29 cellular contexts compared by ENCODE assay signal in the genomic region with DNA sequence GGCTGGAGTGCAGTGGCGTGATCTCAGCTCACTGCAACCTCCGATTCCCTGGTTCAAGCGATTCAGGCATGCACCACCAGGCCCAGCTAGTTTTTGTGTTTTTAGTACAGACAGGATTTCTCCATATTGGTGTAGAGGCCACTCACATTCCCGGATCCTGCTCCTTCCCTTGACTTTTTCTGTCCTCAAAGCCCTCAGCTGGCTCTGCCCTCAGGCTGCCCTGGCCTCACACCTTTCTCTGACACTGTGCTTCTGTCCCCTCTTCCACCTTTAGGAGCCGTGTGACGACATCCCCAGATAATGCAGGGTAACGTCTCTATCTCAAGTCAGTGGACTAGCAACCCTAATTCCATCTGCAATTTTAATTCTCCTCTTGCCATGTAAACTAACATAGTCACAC.
"Had no signal": no experiment of that assay in that cellular context is flagged by ENCODE, and none has a peak within 500 bp of the region (broad histone marks: within the 10 kb centered on the region; RNA-seq: fewer than 3 reads in every experiment).

No MANE protein-coding gene starts in this region.

- DNase-seq: activated CD4-positive, alpha-beta memory T cell treated with anti-CD3 and anti-CD28 coated beads for 36 hours; activated CD4-positive, alpha-beta T cell treated with anti-CD3 and anti-CD28 coated beads for 36 hours; activated CD4-positive, alpha-beta T cell treated with anti-CD3 and anti-CD28 coated beads, Interleukin-2, amount 10 ng/mL, durations not matched to agents 24 days and 14 days; activated CD4-positive, CD25-positive, alpha-beta regulatory T cell; activated CD4-positive, CD25-positive, alpha-beta regulatory T cell treated with anti-CD3 and anti-CD28 coated beads, Interleukin-2, amount 50 U/mL, for 72 hours; activated CD8-positive, alpha-beta memory T cell treated with anti-CD3 and anti-CD28 coated beads, Interleukin-2, amount 10 ng/mL, durations not matched to agents 7 days and 5 days; activated CD8-positive, alpha-beta memory T cell treated with anti-CD3 and anti-CD28 coated beads, Interleukin-2, amount 50 U/mL, for 4 hours; activated CD8-positive, alpha-beta T cell treated with anti-CD3 and anti-CD28 coated beads, Interleukin-2, amount 10 ng/mL, durations not matched to agents 7 days and 5 days; activated effector memory CD4-positive, alpha-beta T cell treated with anti-CD3 and anti-CD28 coated beads, Interleukin-2, amount 50 U/mL, for 16 hours; activated naive CD4-positive, alpha-beta T cell treated with anti-CD3 and anti-CD28 coated beads for 36 hours; activated naive CD8-positive, alpha-beta T cell treated with anti-CD3 and anti-CD28 coated beads for 36 hours; activated naive CD8-positive, alpha-beta T cell treated with anti-CD3 and anti-CD28 coated beads, Interleukin-2, amount 50 U/mL, for 24 hours; activated T-cell treated with anti-CD3 and anti-CD28 coated beads, Interleukin-2, amount 50 U/mL, for 1 hour; activated T-cell treated with anti-CD3 and anti-CD28 coated beads, Interleukin-2, amount 50 U/mL, for 48 hours; amygdala; caudate nucleus; cortex of kidney; dermis blood vessel endothelial cell; effector CD4-positive, alpha-beta T cell; effector memory CD8-positive, alpha-beta T cell; esophagus squamous epithelium; foreskin melanocyte; T-helper 2 cell had no signal

- H3K27ac ChIP-seq: adrenal gland, esophagus squamous epithelium, gastroesophageal sphincter had no signal

- H3K27me3 ChIP-seq: adrenal gland, body of pancreas, esophagus squamous epithelium, gastroesophageal sphincter had no signal

- H3K4me3 Mint-ChIP-seq: activated CD4-positive, alpha-beta memory T cell treated with anti-CD3 and anti-CD28 coated beads for 36 hours; activated CD4-positive, alpha-beta T cell treated with anti-CD3 and anti-CD28 coated beads for 36 hours; activated CD4-positive, alpha-beta T cell treated with anti-CD3 and anti-CD28 coated beads, Interleukin-2, amount 10 ng/mL, durations not matched to agents 24 days and 14 days; activated CD8-positive, alpha-beta memory T cell treated with anti-CD3 and anti-CD28 coated beads, Interleukin-2, amount 10 ng/mL, durations not matched to agents 7 days and 5 days; activated CD8-positive, alpha-beta T cell treated with anti-CD3 and anti-CD28 coated beads, Interleukin-2, amount 10 ng/mL, durations not matched to agents 7 days and 5 days; activated naive CD4-positive, alpha-beta T cell treated with anti-CD3 and anti-CD28 coated beads for 36 hours; activated naive CD4-positive, alpha-beta T cell treated with anti-CD3 and anti-CD28 coated beads, Interleukin-2, amount 50 U/mL, for 24 hours; activated naive CD8-positive, alpha-beta T cell treated with anti-CD3 and anti-CD28 coated beads for 36 hours; activated naive CD8-positive, alpha-beta T cell treated with anti-CD3 and anti-CD28 coated beads, Interleukin-2, amount 50 U/mL, for 24 hours; activated T-helper 1 cell treated with anti-CD3 and anti-CD28 coated beads, Interleukin-12 subunit alpha, Interleukin-12 subunit beta, Interleukin-2, Interleukin-4 antibody, amounts not matched to agents 30 ng/mL and 10 ng/mL and 1 ng/mL, durations not matched to agents 14 hours and 24 hours and 36 hours; effector memory CD8-positive, alpha-beta T cell had no signal

- H3K9me3 ChIP-seq: adrenal gland, body of pancreas, esophagus squamous epithelium, gastroesophageal sphincter had no signal

- ATAC-seq: activated CD4-positive, alpha-beta T cell treated with anti-CD3 and anti-CD28 coated beads for 36 hours; activated CD8-positive, alpha-beta memory T cell treated with anti-CD3 and anti-CD28 coated beads, Interleukin-2, amount 10 ng/mL, durations not matched to agents 7 days and 5 days; activated CD8-positive, alpha-beta T cell treated with anti-CD3 and anti-CD28 coated beads, Interleukin-2, amount 10 ng/mL, durations not matched to agents 7 days and 5 days; activated naive CD8-positive, alpha-beta T cell treated with anti-CD3 and anti-CD28 coated beads, Interleukin-2, amount 50 U/mL, for 24 hours; effector memory CD8-positive, alpha-beta T cell; gastroesophageal sphincter had no signal

- H3K4me1 ChIP-seq: adrenal gland, esophagus squamous epithelium, gastroesophageal sphincter had no signal

- H3K27me3 Mint-ChIP-seq: activated CD4-positive, alpha-beta memory T cell treated with anti-CD3 and anti-CD28 coated beads for 36 hours; activated CD4-positive, alpha-beta T cell treated with anti-CD3 and anti-CD28 coated beads for 36 hours; activated CD4-positive, alpha-beta T cell treated with anti-CD3 and anti-CD28 coated beads, Interleukin-2, amount 10 ng/mL, durations not matched to agents 24 days and 14 days; activated CD8-positive, alpha-beta memory T cell treated with anti-CD3 and anti-CD28 coated beads, Interleukin-2, amount 10 ng/mL, durations not matched to agents 7 days and 5 days; activated naive CD4-positive, alpha-beta T cell treated with anti-CD3 and anti-CD28 coated beads, Interleukin-2, amount 50 U/mL, for 24 hours; activated naive CD8-positive, alpha-beta T cell treated with anti-CD3 and anti-CD28 coated beads for 36 hours; activated naive CD8-positive, alpha-beta T cell treated with anti-CD3 and anti-CD28 coated beads, Interleukin-2, amount 50 U/mL, for 24 hours; effector memory CD8-positive, alpha-beta T cell had no signal

- H3K27ac Mint-ChIP-seq: activated CD4-positive, alpha-beta memory T cell treated with anti-CD3 and anti-CD28 coated beads for 36 hours; activated CD4-positive, alpha-beta T cell treated with anti-CD3 and anti-CD28 coated beads for 36 hours; activated CD4-positive, alpha-beta T cell treated with anti-CD3 and anti-CD28 coated beads, Interleukin-2, amount 10 ng/mL, durations not matched to agents 24 days and 14 days; activated CD8-positive, alpha-beta memory T cell treated with anti-CD3 and anti-CD28 coated beads, Interleukin-2, amount 10 ng/mL, durations not matched to agents 7 days and 5 days; activated CD8-positive, alpha-beta T cell treated with anti-CD3 and anti-CD28 coated beads, Interleukin-2, amount 10 ng/mL, durations not matched to agents 7 days and 5 days; activated naive CD4-positive, alpha-beta T cell treated with anti-CD3 and anti-CD28 coated beads for 36 hours; activated naive CD4-positive, alpha-beta T cell treated with anti-CD3 and anti-CD28 coated beads, Interleukin-2, amount 50 U/mL, for 24 hours; activated naive CD8-positive, alpha-beta T cell treated with anti-CD3 and anti-CD28 coated beads for 36 hours; activated naive CD8-positive, alpha-beta T cell treated with anti-CD3 and anti-CD28 coated beads, Interleukin-2, amount 50 U/mL, for 24 hours; activated T-helper 1 cell treated with anti-CD3 and anti-CD28 coated beads, Interleukin-12 subunit alpha, Interleukin-12 subunit beta, Interleukin-2, Interleukin-4 antibody, amounts not matched to agents 30 ng/mL and 10 ng/mL and 1 ng/mL, durations not matched to agents 14 hours and 24 hours and 36 hours; activated T-helper 2 cell treated with anti-CD3 and anti-CD28 coated beads, Interferon-gamma antibody, Interleukin-2, Interleukin-4, amounts not matched to agents 10 μg/mL and 5 μg/mL and 100 μg/mL, durations not matched to agents 14 hours and 24 hours and 36 hours; effector memory CD8-positive, alpha-beta T cell had no signal

- H3K4me1 Mint-ChIP-seq: activated CD4-positive, alpha-beta T cell treated with anti-CD3 and anti-CD28 coated beads for 36 hours; activated CD4-positive, alpha-beta T cell treated with anti-CD3 and anti-CD28 coated beads, Interleukin-2, amount 10 ng/mL, durations not matched to agents 24 days and 14 days; activated CD8-positive, alpha-beta memory T cell treated with anti-CD3 and anti-CD28 coated beads, Interleukin-2, amount 10 ng/mL, durations not matched to agents 7 days and 5 days; activated naive CD4-positive, alpha-beta T cell treated with anti-CD3 and anti-CD28 coated beads, Interleukin-2, amount 50 U/mL, for 24 hours; activated naive CD8-positive, alpha-beta T cell treated with anti-CD3 and anti-CD28 coated beads for 36 hours; activated naive CD8-positive, alpha-beta T cell treated with anti-CD3 and anti-CD28 coated beads, Interleukin-2, amount 50 U/mL, for 24 hours had no signal

- H3K9me3 Mint-ChIP-seq: activated CD4-positive, alpha-beta memory T cell treated with anti-CD3 and anti-CD28 coated beads for 36 hours; activated CD4-positive, alpha-beta T cell treated with anti-CD3 and anti-CD28 coated beads, Interleukin-2, amount 10 ng/mL, durations not matched to agents 24 days and 14 days; activated naive CD4-positive, alpha-beta T cell treated with anti-CD3 and anti-CD28 coated beads for 36 hours; activated naive CD4-positive, alpha-beta T cell treated with anti-CD3 and anti-CD28 coated beads, Interleukin-2, amount 50 U/mL, for 24 hours; activated naive CD8-positive, alpha-beta T cell treated with anti-CD3 and anti-CD28 coated beads for 36 hours; activated naive CD8-positive, alpha-beta T cell treated with anti-CD3 and anti-CD28 coated beads, Interleukin-2, amount 50 U/mL, for 24 hours; activated T-helper 1 cell treated with anti-CD3 and anti-CD28 coated beads, Interleukin-12 subunit alpha, Interleukin-12 subunit beta, Interleukin-2, Interleukin-4 antibody, amounts not matched to agents 30 ng/mL and 10 ng/mL and 1 ng/mL, durations not matched to agents 14 hours and 24 hours and 36 hours; activated T-helper 2 cell treated with anti-CD3 and anti-CD28 coated beads, Interferon-gamma antibody, Interleukin-2, Interleukin-4, amounts not matched to agents 10 μg/mL and 5 μg/mL and 100 μg/mL, durations not matched to agents 14 hours and 24 hours and 36 hours; effector memory CD8-positive, alpha-beta T cell had no signal

- H3K4me3 ChIP-seq: adrenal gland, body of pancreas, esophagus squamous epithelium, gastroesophageal sphincter had no signal
